Comparison of ENCODE assay signal across 31 cellular contexts in genomic region chr16:74092336-74092735, GRCh38.
"Had no signal": no experiment of that assay in that cellular context is flagged by ENCODE, and none has a peak within 500 bp of the region (broad histone marks: within the 10 kb centered on the region; RNA-seq: fewer than 3 reads in every experiment).

No MANE protein-coding gene starts in this region.

- H3K4me3 ChIP-seq: adrenal gland, body of pancreas, breast epithelium had no signal

- H3K36me3 ChIP-seq: adrenal gland, brain microvascular endothelial cell, breast epithelium had no signal

- H3K27me3 ChIP-seq: adrenal gland, body of pancreas, brain microvascular endothelial cell, breast epithelium had no signal

- H3K9me3 ChIP-seq: adrenal gland, body of pancreas, breast epithelium had no signal

- H3K4me1 ChIP-seq: adrenal gland, body of pancreas, breast epithelium had no signal

- DNase-seq: activated B cell treated with CpG ODN at 0.5 μM for 24 hours; activated CD4-positive, alpha-beta memory T cell treated with anti-CD3 and anti-CD28 coated beads for 36 hours; activated CD4-positive, alpha-beta T cell treated with anti-CD3 and anti-CD28 coated beads for 4 hours; activated CD4-positive, alpha-beta T cell treated with anti-CD3 and anti-CD28 coated beads, Interleukin-2, amount 10 ng/mL, durations not matched to agents 24 days and 14 days; activated CD4-positive, alpha-beta T cell treated with anti-CD3 and anti-CD28 coated beads, Interleukin-2, amount 50 U/mL, for 1 hour; activated CD4-positive, alpha-beta T cell treated with anti-CD3 and anti-CD28 coated beads, Interleukin-2, amount 50 U/mL, for 4 hours; activated CD4-positive, CD25-positive, alpha-beta regulatory T cell treated with anti-CD3 and anti-CD28 coated beads, Interleukin-2, amount 50 U/mL, for 72 hours; activated CD8-positive, alpha-beta memory T cell treated with anti-CD3 and anti-CD28 coated beads, Interleukin-2, amount 50 U/mL, for 4 hours; activated CD8-positive, alpha-beta T cell treated with anti-CD3 and anti-CD28 coated beads for 36 hours; activated effector memory CD4-positive, alpha-beta T cell treated with anti-CD3 and anti-CD28 coated beads, Interleukin-2, amount 50 U/mL, for 16 hours; activated gamma-delta T cell treated with Interleukin-2 at 50 U/mL for 16 hours; activated naive CD4-positive, alpha-beta T cell; activated naive CD4-positive, alpha-beta T cell treated with anti-CD3 and anti-CD28 coated beads for 36 hours; activated naive CD4-positive, alpha-beta T cell treated with anti-CD3 and anti-CD28 coated beads, Interleukin-2, amount 50 U/mL, for 16 hours; activated naive CD8-positive, alpha-beta T cell treated with anti-CD3 and anti-CD28 coated beads for 36 hours; activated T-cell treated with anti-CD3 and anti-CD28 coated beads for 4 hours; activated T-cell treated with anti-CD3 and anti-CD28 coated beads, Interleukin-2, amount 50 U/mL, for 1 hour; activated T-cell treated with anti-CD3 and anti-CD28 coated beads, Interleukin-2, amount 50 U/mL, for 4 hours; activated T-cell treated with anti-CD3 and anti-CD28 coated beads, Interleukin-2, amount 50 U/mL, for 72 hours; adrenal gland; amniotic stem cell; aorta; body of pancreas; brain microvascular endothelial cell; central memory CD4-positive, alpha-beta T cell; T-helper 2 cell; T-helper 9 cell had no signal

- ATAC-seq: activated CD8-positive, alpha-beta T cell treated with anti-CD3 and anti-CD28 coated beads for 36 hours; activated naive CD4-positive, alpha-beta T cell treated with anti-CD3 and anti-CD28 coated beads, Interleukin-2, amount 50 U/mL, for 72 hours; activated T-cell treated with anti-CD3 and anti-CD28 coated beads, Interleukin-2, amount 50 U/mL, for 4 hours; activated T-cell treated with anti-CD3 and anti-CD28 coated beads, Interleukin-2, amount 50 U/mL, for 72 hours; activated T-helper 17 cell treated with anti-CD3 and anti-CD28 coated beads, Interleukin-2, amount 50 U/mL, for 72 hours; body of pancreas had no signal

- H3K27ac ChIP-seq: adrenal gland, body of pancreas, brain microvascular endothelial cell, breast epithelium, VCaP had no signal
